In the genomic region with DNA sequence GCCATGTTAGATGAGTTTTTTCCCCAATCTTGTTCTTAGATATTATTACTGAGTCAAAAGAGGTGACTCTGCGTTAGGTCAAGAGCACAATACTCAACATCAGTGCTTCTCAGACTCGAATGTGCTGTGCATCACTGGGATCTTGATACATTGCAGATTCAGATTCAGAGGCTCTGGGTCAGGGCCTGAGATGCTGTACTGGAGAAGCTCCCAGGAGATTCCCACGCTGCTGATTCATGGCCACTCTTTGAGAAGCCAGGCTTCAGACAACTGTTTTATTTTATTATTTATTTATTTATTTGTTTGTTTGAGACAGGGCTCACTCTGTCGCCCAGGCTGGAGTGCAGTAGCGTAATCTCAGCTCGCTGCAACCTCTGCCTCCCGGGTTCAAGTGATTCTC, we compare ENCODE assay signal across 24 cellular contexts.
"Had no signal": no experiment of that assay in that cellular context is flagged by ENCODE, and none has a peak within 500 bp of the region (broad histone marks: within the 10 kb centered on the region; RNA-seq: fewer than 3 reads in every experiment).

No MANE protein-coding gene starts in this region.

- H3K4me1 Mint-ChIP-seq: immature natural killer cell; naive thymus-derived CD4-positive, alpha-beta T cell had no signal

- DNase-seq: immature natural killer cell; left ventricle myocardium inferior; mesendoderm; naive thymus-derived CD4-positive, alpha-beta T cell; ovary; right lobe of liver; stimulated activated CD4-positive, alpha-beta T cell treated with anti-CD3 and anti-CD28 coated beads, Interleukin-12 subunit alpha, Interleukin-12 subunit beta, amount 100 ng/mL, for 4 hours; stimulated activated CD4-positive, alpha-beta T cell treated with anti-CD3 and anti-CD28 coated beads, Interleukin-15, amount 100 ng/mL, for 24 hours; stimulated activated CD4-positive, alpha-beta T cell treated with anti-CD3 and anti-CD28 coated beads, Interleukin-2, amount 100 ng/mL, for 24 hours; stimulated activated CD4-positive, alpha-beta T cell treated with anti-CD3 and anti-CD28 coated beads, Interleukin-4, amount 100 ng/mL, for 1 hour; stimulated activated naive B cell treated with anti-CD40 and anti-IgM and Interleukin-4, amounts not matched to agents 10 μg/mL and 1 μg/mL and 100 μg/mL, for 72 hours; stimulated activated naive CD8-positive, alpha-beta T cell treated with anti-CD3 and anti-CD28 coated beads, Interleukin-15, Interleukin-2, amounts not matched to agents 100 U/mL and 50 U/mL, for 24 hours; stomach; testis; thyroid gland; transverse colon; upper lobe of left lung had no signal

- H3K36me3 ChIP-seq: left ventricle myocardium inferior, ovary, right atrium auricular region, right lobe of liver, stomach, thyroid gland, transverse colon, upper lobe of left lung, vagina had no signal

- H3K9me3 ChIP-seq: ovary, testis, thyroid gland, vagina had no signal

- H3K27ac Mint-ChIP-seq: immature natural killer cell; mesothelial cell of epicardium; naive thymus-derived CD4-positive, alpha-beta T cell; natural killer cell treated with Interleukin-12 subunit alpha and Interleukin-12 subunit beta and Interleukin-15 and Interleukin-18, amount 100 ng/mL, for 72 hours; progenitor cell of endocrine pancreas; stimulated activated naive B cell treated with anti-CD40 and anti-IgM and Interleukin-4, amounts not matched to agents 10 μg/mL and 1 μg/mL and 100 μg/mL, for 72 hours had no signal

- H3K27ac ChIP-seq: left ventricle myocardium inferior, ovary, right atrium auricular region, right lobe of liver, skin epidermis, stomach, testis, thyroid gland, transverse colon, upper lobe of left lung, vagina had no signal

- H3K4me3 ChIP-seq: left ventricle myocardium inferior, lung, ovary, right atrium auricular region, right lobe of liver, skin epidermis, stomach, testis, thyroid gland, transverse colon, upper lobe of left lung, vagina had no signal

- H3K9me3 Mint-ChIP-seq: natural killer cell treated with Interleukin-12 subunit alpha and Interleukin-12 subunit beta and Interleukin-15 and Interleukin-18, amount 100 ng/mL, for 72 hours had no signal

- H3K4me3 Mint-ChIP-seq: immature natural killer cell; mesothelial cell of epicardium; naive thymus-derived CD4-positive, alpha-beta T cell; natural killer cell treated with Interleukin-12 subunit alpha and Interleukin-12 subunit beta and Interleukin-15 and Interleukin-18, amount 100 ng/mL, for 72 hours; stimulated activated naive B cell treated with anti-CD40 and anti-IgM and Interleukin-4, amounts not matched to agents 10 μg/mL and 1 μg/mL and 100 μg/mL, for 72 hours had no signal

- H3K27me3 ChIP-seq: ovary, right atrium auricular region, right lobe of liver, stomach, testis, thyroid gland, transverse colon, upper lobe of left lung, vagina had no signal

- H3K4me1 ChIP-seq: left ventricle myocardium inferior, right atrium auricular region, right lobe of liver, stomach, testis, thyroid gland, transverse colon, upper lobe of left lung, vagina had no signal

- H3K27me3 Mint-ChIP-seq: progenitor cell of endocrine pancreas; stimulated activated naive B cell treated with anti-CD40 and anti-IgM and Interleukin-4, amounts not matched to agents 10 μg/mL and 1 μg/mL and 100 μg/mL, for 72 hours had no signal

- ATAC-seq: naive thymus-derived CD4-positive, alpha-beta T cell; natural killer cell treated with Interleukin-12 subunit alpha and Interleukin-12 subunit beta and Interleukin-15 and Interleukin-18, amount 100 ng/mL, for 72 hours; right lobe of liver; stimulated activated naive B cell treated with anti-CD40 and anti-IgM and Interleukin-4, amounts not matched to agents 10 μg/mL and 1 μg/mL and 100 μg/mL, for 72 hours; stimulated activated naive CD8-positive, alpha-beta T cell treated with anti-CD3 and anti-CD28 coated beads, Interleukin-15, Interleukin-2, amounts not matched to agents 100 U/mL and 50 U/mL, for 24 hours had no signal
